2 cellular contexts compared by ENCODE assay signal in the genomic region with DNA sequence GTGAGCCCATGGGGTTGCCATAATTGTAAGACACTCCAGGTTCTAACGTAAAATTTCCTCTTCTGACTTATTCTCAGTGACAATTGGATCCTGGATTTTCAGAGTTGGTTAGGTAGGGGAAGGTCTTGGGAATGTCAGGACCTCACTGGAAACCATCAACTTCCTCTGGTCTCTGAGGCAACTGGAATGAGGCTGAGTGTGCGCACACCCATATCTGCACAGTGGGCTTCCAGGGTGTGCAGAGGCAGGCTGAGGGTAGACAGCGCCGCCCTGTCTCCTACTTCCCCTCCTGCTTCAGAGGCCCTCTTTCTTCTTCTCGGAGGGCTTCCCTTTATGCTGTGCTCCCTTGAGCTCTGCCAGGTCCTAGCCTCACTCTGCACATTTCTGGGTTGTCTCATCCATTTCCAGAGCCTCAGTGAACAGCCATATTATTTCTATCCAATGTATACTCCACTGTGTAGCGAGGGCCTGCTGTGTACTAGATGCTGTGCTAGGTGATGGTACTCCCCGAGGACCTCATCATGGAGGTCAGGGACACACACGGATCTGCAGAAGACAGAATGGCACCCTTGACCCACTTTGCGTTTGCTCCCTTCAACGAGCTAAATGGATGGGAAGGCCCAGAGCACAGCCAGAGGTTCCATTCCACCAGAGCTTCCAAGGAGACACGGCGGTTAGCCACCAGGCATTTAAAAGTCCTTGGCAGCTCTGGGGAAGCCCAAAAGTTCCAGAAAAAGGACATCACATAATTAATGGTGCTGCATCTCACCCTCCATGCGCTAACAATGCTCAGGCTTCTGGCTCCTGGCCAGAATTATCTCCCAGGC.
TF ChIP-seq lines count a peak whose summit lies in the region.

No MANE protein-coding gene starts in this region.

TF ChIP-seq in IMR-90, 13 proteins besides CTCF, POLR2A, EP300 and RAD21:
- no peak for TF ChIP-seq FOS (IDR thresholded peaks at IDR 0.05; ENCODE audit: low read depth, low read length)
TF ChIP-seq in IMR-90: peak in this region for 0.

TF ChIP-seq in HepG2, 621 proteins besides CTCF, POLR2A, EP300 and RAD21:
- TF ChIP-seq POLR2G (IDR thresholded peaks at IDR 0.05; ENCODE audit: low read depth, low read length) (peak; percentile 16), FOXP1 (IDR thresholded peaks at IDR 0.05) (no peak), FOXP1 (CRISPR knock-in tag; IDR thresholded peaks at IDR 0.05) (no peak), TOPORS (CRISPR knock-in tag; IDR thresholded peaks at IDR 0.05) (0 out of 2 replicates have a peak, but pooled peaks have one; percentile 18), PAXIP1 (CRISPR knock-in tag; conservative IDR thresholded peaks at IDR 0.05) (0 out of 2 replicates have a peak, but pooled peaks have one; percentile 8), ZSCAN5A (CRISPR knock-in tag; IDR thresholded peaks at IDR 0.05; ENCODE audit: borderline replicate concordance) (0 out of 2 replicates have a peak, but pooled peaks have one; percentile 28), ZFX (CRISPR knock-in tag; IDR thresholded peaks at IDR 0.05; ENCODE audit: low read depth) (0 out of 2 replicates have a peak, but pooled peaks have one; percentile 1), MBD4 (IDR thresholded peaks at IDR 0.05; ENCODE audit: borderline replicate concordance, low read length) (0 out of 2 replicates have a peak, but pooled peaks have one; percentile 43), ZKSCAN5 (CRISPR knock-in tag; IDR thresholded peaks at IDR 0.05) (no peak), ZNF432 (CRISPR knock-in tag; IDR thresholded peaks at IDR 0.05; ENCODE audit: borderline replicate concordance) (0 out of 2 replicates have a peak, but pooled peaks have one; percentile 65), ZNF451 (CRISPR knock-in tag; IDR thresholded peaks at IDR 0.05) (0 out of 2 replicates have a peak, but pooled peaks have one; percentile 19), ZNF501 (CRISPR knock-in tag; IDR thresholded peaks at IDR 0.05) (peak; percentile 73; the same call in 1 of the 2 replicates), ZNF546 (CRISPR knock-in tag; conservative IDR thresholded peaks at IDR 0.05) (0 out of 2 replicates have a peak, but pooled peaks have one; percentile 7), ZFYVE20 (CRISPR knock-in tag; IDR thresholded peaks at IDR 0.05; ENCODE audit: borderline replicate concordance, low read depth) (no peak), ZKSCAN8 (CRISPR knock-in tag; IDR thresholded peaks at IDR 0.05; ENCODE audit: borderline replicate concordance) (no peak), MXD4 (CRISPR knock-in tag; IDR thresholded peaks at IDR 0.05) (0 out of 2 replicates have a peak, but pooled peaks have one; percentile 4), SALL1 (CRISPR knock-in tag; IDR thresholded peaks at IDR 0.05) (0 out of 2 replicates have a peak, but pooled peaks have one; percentile 2), ZNF30 (CRISPR knock-in tag; IDR thresholded peaks at IDR 0.05) (no peak), NFIC (IDR thresholded peaks at IDR 0.05; ENCODE audit: low read length) (peak; percentile 25; the same call in 1 of the 2 replicates), RBFOX2 (IDR thresholded peaks at IDR 0.05; ENCODE audit: low read depth, low read length) (peak; percentile 52; the same call in 1 of the 2 replicates), KMT2A (CRISPR knock-in tag; IDR thresholded peaks at IDR 0.05) (no peak)
- TF ChIP-seq, protein P1, sequence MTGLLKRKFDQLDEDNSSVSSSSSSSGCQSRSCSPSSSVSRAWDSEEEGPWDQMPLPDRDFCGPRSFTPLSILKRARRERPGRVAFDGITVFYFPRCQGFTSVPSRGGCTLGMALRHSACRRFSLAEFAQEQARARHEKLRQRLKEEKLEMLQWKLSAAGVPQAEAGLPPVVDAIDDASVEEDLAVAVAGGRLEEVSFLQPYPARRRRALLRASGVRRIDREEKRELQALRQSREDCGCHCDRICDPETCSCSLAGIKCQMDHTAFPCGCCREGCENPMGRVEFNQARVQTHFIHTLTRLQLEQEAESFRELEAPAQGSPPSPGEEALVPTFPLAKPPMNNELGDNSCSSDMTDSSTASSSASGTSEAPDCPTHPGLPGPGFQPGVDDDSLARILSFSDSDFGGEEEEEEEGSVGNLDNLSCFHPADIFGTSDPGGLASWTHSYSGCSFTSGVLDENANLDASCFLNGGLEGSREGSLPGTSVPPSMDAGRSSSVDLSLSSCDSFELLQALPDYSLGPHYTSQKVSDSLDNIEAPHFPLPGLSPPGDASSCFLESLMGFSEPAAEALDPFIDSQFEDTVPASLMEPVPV (CRISPR knock-in tag; IDR thresholded peaks at IDR 0.05), result 0 out of 2 replicates have a peak, but pooled peaks have one; percentile 25
- TF ChIP-seq, protein P2, sequence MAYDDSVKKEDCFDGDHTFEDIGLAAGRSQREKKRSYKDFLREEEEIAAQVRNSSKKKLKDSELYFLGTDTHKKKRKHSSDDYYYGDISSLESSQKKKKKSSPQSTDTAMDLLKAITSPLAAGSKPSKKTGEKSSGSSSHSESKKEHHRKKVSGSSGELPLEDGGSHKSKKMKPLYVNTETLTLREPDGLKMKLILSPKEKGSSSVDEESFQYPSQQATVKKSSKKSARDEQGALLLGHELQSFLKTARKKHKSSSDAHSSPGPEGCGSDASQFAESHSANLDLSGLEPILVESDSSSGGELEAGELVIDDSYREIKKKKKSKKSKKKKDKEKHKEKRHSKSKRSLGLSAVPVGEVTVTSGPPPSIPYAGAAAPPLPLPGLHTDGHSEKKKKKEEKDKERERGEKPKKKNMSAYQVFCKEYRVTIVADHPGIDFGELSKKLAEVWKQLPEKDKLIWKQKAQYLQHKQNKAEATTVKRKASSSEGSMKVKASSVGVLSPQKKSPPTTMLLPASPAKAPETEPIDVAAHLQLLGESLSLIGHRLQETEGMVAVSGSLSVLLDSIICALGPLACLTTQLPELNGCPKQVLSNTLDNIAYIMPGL (CRISPR knock-in tag; IDR thresholded peaks at IDR 0.05; ENCODE audit: borderline replicate concordance in 1 of 2, low read depth in 1 of 2), result peak in 1 of 2 experiments; percentile 18; a peak in 1 of 4 replicates
- TF ChIP-seq, protein P3, sequence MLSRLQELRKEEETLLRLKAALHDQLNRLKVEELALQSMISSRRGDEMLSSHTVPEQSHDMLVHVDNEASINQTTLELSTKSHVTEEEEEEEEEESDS (CRISPR knock-in tag; IDR thresholded peaks at IDR 0.05; ENCODE audit: borderline replicate concordance), result peak; percentile 57; the same call in 1 of the 2 replicates
- TF ChIP-seq, protein P4, sequence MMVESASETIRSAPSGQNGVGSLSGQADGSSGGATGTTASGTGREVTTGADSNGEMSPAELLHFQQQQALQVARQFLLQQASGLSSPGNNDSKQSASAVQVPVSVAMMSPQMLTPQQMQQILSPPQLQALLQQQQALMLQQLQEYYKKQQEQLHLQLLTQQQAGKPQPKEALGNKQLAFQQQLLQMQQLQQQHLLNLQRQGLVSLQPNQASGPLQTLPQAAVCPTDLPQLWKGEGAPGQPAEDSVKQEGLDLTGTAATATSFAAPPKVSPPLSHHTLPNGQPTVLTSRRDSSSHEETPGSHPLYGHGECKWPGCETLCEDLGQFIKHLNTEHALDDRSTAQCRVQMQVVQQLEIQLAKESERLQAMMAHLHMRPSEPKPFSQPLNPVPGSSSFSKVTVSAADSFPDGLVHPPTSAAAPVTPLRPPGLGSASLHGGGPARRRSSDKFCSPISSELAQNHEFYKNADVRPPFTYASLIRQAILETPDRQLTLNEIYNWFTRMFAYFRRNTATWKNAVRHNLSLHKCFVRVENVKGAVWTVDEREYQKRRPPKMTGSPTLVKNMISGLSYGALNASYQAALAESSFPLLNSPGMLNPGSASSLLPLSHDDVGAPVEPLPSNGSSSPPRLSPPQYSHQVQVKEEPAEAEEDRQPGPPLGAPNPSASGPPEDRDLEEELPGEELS (CRISPR knock-in tag; IDR thresholded peaks at IDR 0.05), result no peak
